11 cellular contexts compared by ENCODE assay signal in the genomic region with DNA sequence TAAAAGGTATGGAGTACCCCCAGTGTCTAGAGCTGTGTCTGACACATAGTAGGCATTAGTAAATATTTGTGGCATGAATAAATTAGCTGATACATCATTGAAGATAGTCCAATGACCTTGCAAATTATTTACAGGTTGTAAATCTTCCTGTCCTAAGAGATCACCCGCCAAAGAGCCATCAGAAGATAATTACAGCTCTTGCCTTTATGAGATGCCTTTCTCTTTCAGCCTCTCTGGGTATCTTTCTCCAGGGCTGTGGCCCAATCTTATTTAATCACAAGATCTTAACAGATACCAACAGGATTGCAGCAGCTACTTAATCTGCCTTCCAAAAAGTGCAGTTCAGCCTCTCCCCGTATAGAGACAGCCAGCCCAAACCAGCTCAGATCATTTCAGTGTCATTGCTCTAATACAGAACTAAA. TPM values are rescaled to one million over a fixed set of nuclear protein-coding genes. Genes with fewer than 3 reads are reported as not detected.
DNase-seq lines count a peak whose midpoint lies in the region; ATAC-seq and TF ChIP-seq lines count a peak whose summit lies in the region.
"Had no signal": no experiment of that assay in that cellular context is flagged by ENCODE, and none has a peak within 500 bp of the region (broad histone marks: within the 10 kb centered on the region; RNA-seq: fewer than 3 reads in every experiment).

No MANE protein-coding gene starts in this region.

- POLR2A ChIA-PET in WTC11 (lab: Charles Lee), result interaction anchor here (0.6 kb wide), 1 partner anchor 19 kb away, joined by 3 read pairs; no protein-coding TSS in a partner anchor

- H3K9me3 ChIP-seq in subcutaneous abdominal adipose tissue (ENCODE audit: control insufficient read depth in 5 of 5, low read length in 5 of 5), result no peaks in the 10 kb centered on the region
- H3K9me3 ChIP-seq in WERI-Rb-1 (ENCODE audit: severe bottlenecking), result no peaks in the 10 kb centered on the region
- H3K9me3 ChIP-seq: SJSA1 had no signal

- peak overlapping the region in 3 of 5 donors; percentile 31 to 82 (median 50) for H3K9ac ChIP-seq in subcutaneous abdominal adipose tissue (ENCODE audit: low read length in 5 of 5)

- no peaks in the 10 kb centered on the region; the same call in 1 of the 2 replicates for H3K27me3 Mint-ChIP-seq in WTC11 (ENCODE audit: low read depth)

- H3K4me1 ChIP-seq in subcutaneous abdominal adipose tissue (ENCODE audit: control insufficient read depth in 5 of 5, insufficient read depth in 5 of 5, low read length in 5 of 5), result peaks cover 23 to 71% (median 51%) of the 10 kb centered on the region in 5 donors

- H3K4me3 ChIP-seq in subcutaneous abdominal adipose tissue (ENCODE audit: low read depth in 1 of 5, low read length in 5 of 5) (no peak overlapping the region), WERI-Rb-1 (ENCODE audit: low read depth, low read length) (no peak overlapping the region)
- H3K4me3 ChIP-seq: SJSA1 had no signal

- H3K27me3 ChIP-seq in subcutaneous abdominal adipose tissue (ENCODE audit: control insufficient read depth in 5 of 5, insufficient read depth in 4 of 5, low read length in 5 of 5) (peaks cover 0 to 3% (median 0%) of the 10 kb centered on the region in 5 donors), WERI-Rb-1 (ENCODE audit: insufficient read depth, low read depth, severe bottlenecking) (no peaks in the 10 kb centered on the region)
- H3K27me3 ChIP-seq: SJSA1 had no signal

- H3K27ac Mint-ChIP-seq in WTC11, result peak overlapping the region; percentile 14

- CTCF ChIA-PET in WTC11 (lab: Charles Lee), result interaction anchor here (1.2 to 3.3 kb wide), 4 partner anchors 14 to 64 kb away, joined by 5 to 15 read pairs (median 8); a partner anchor contains a TSS

- in situ Hi-C loops in GM13977 (cut with MboI; ENCODE audit: low pct_unique_long_range_greater_than_20kb, low sequenced_read_pairs, unreplicated experiment), result no loop called here

- H3K36me3 Mint-ChIP-seq in WTC11, result no peaks in the 10 kb centered on the region

- H3K4me1 Mint-ChIP-seq in WTC11, result peaks cover 83% of the 10 kb centered on the region

- no peak overlapping the region for H3K4me3 Mint-ChIP-seq in WTC11

- H3K9me3 Mint-ChIP-seq in WTC11, result no peaks in the 10 kb centered on the region

- H3K27ac ChIP-seq in subcutaneous abdominal adipose tissue (ENCODE audit: low read depth, low read length) (peak overlapping the region; percentile 96), WERI-Rb-1 (no peak overlapping the region)
- H3K27ac ChIP-seq: SJSA1 had no signal

- TF ChIP-seq CTCF in WTC11 (IDR thresholded peaks at IDR 0.05) (no peak), GM13977 (IDR thresholded peaks at IDR 0.05; ENCODE audit: extremely low read depth, insufficient read depth, missing control alignments) (no peak), WERI-Rb-1 (IDR thresholded peaks at IDR 0.05; ENCODE audit: low read depth, low read length) (no peak)

- H3K36me3 ChIP-seq in subcutaneous abdominal adipose tissue (ENCODE audit: control insufficient read depth in 5 of 5, insufficient read depth in 5 of 5, low read length in 5 of 5) (peaks cover 0 to 12% (median 0%) of the 10 kb centered on the region in 5 donors), WERI-Rb-1 (no peaks in the 10 kb centered on the region)

- peak; percentile 54 for DNase-seq in HCEC 1CT
- DNase-seq in WTC11 (ENCODE audit: low spot score), result no peak
- peak; percentile 46 for DNase-seq in iris pigment epithelial cell (ENCODE audit: low read depth)
- no peak for DNase-seq in GM13977 (ENCODE audit: low spot score)
- DNase-seq in stimulated activated CD4-positive, alpha-beta T cell treated with anti-CD3 and anti-CD28 coated beads, Interleukin-2, amount 100 ng/mL, for 48 hours, result no peak
- DNase-seq in WERI-Rb-1, result no peak
- no peak for DNase-seq in stimulated activated CD4-positive, alpha-beta T cell treated with anti-CD3 and anti-CD28 coated beads, Interleukin-4, amount 100 ng/mL, for 1 hour
- DNase-seq: cortex of kidney, GDM1 had no signal

- ATAC-seq in WTC11, result no peak

TF ChIP-seq in WTC11, 78 proteins besides CTCF, POLR2A, EP300 and RAD21:
- no peak for TF ChIP-seq GRHL2 (CRISPR knock-in tag; IDR thresholded peaks at IDR 0.05; ENCODE audit: insufficient replicate concordance, severe bottlenecking)

RNA-seq across cellular contexts. Expression of a gene that starts 41.5 kb away (rescaled TPM):
- total RNA-seq in WTC11 (2021), result 1.4 to 2.2 TPM (median 1.8 TPM) in 3 replicates

RNA-seq across cellular contexts. Expression of a gene that starts 55.8 kb away (rescaled TPM):
- total RNA-seq in WTC11 (2021), result 15.7 to 17.3 TPM (median 15.8 TPM) in 3 replicates

Comparison
In these comparisons a context has a peak if more than half of its experiments do, and no peak if none do; other contexts are left out.
1. DNase-seq: peak in HCEC 1CT (single experiment) and iris pigment epithelial cell (single experiment); none in WTC11 (single experiment), GM13977 (single experiment), stimulated activated CD4-positive, alpha-beta T cell treated with anti-CD3 and anti-CD28 coated beads, Interleukin-2, amount 100 ng/mL, for 48 hours (0 of 2), WERI-Rb-1 (single experiment) and stimulated activated CD4-positive, alpha-beta T cell treated with anti-CD3 and anti-CD28 coated beads, Interleukin-4, amount 100 ng/mL, for 1 hour (single experiment).